Comparison of ENCODE assay signal across 1 cellular context in genomic region chr17:82568997-82569393, GRCh38.
TF ChIP-seq lines count a peak whose summit lies in the region.

No MANE protein-coding gene starts in this region.

TF ChIP-seq in K562, 482 proteins besides CTCF, POLR2A, EP300 and RAD21 (continued from another document):
- TF ChIP-seq CTCFL (IDR thresholded peaks at IDR 0.05; ENCODE audit: borderline replicate concordance, insufficient read depth, low read depth, low read length, poor library complexity, severe bottlenecking) = no peak
- TF ChIP-seq POLR2H (tag; IDR thresholded peaks at IDR 0.05; ENCODE audit: low read depth) = no peak
- TF ChIP-seq, protein P1, sequence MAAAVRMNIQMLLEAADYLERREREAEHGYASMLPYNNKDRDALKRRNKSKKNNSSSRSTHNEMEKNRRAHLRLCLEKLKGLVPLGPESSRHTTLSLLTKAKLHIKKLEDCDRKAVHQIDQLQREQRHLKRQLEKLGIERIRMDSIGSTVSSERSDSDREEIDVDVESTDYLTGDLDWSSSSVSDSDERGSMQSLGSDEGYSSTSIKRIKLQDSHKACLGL (CRISPR knock-in tag; IDR thresholded peaks at IDR 0.05; ENCODE audit: borderline replicate concordance, poor library complexity, severe bottlenecking) = no peak
- TF ChIP-seq SNIP1 (IDR thresholded peaks at IDR 0.05; ENCODE audit: low read depth) = no peak
